1 cellular context compared by ENCODE assay signal in genomic region chr6:41894366-41895299, GRCh38.
TF ChIP-seq lines count a peak whose summit lies in the region.

No MANE protein-coding gene starts in this region.

TF ChIP-seq in WTC11, 78 proteins besides CTCF, POLR2A, EP300 and RAD21 (continued from another document):
- TF ChIP-seq ZNF532 (CRISPR knock-in tag; IDR thresholded peaks at IDR 0.05; ENCODE audit: borderline replicate concordance) (no peak), HMGA2 (CRISPR knock-in tag; IDR thresholded peaks at IDR 0.05) (no peak), ZNF317 (CRISPR knock-in tag; IDR thresholded peaks at IDR 0.05; ENCODE audit: borderline replicate concordance, low read depth) (no peak), ZNF138 (CRISPR knock-in tag; conservative IDR thresholded peaks at IDR 0.05) (no peak), ATF6 (CRISPR knock-in tag; IDR thresholded peaks at IDR 0.05) (no peak), MAX (CRISPR knock-in tag; IDR thresholded peaks at IDR 0.05) (no peak), SP1 (CRISPR knock-in tag; conservative IDR thresholded peaks at IDR 0.05) (peak; percentile 14; the same call in 1 of the 2 replicates)
